ENCODE assay signal across 8 cellular contexts in genomic region chr11:122882189-122882808, GRCh38. TPM values are rescaled to one million over a fixed set of nuclear protein-coding genes. Genes with fewer than 3 reads are reported as not detected.
DNase-seq lines count a peak whose midpoint lies in the region; ATAC-seq and TF ChIP-seq lines count a peak whose summit lies in the region.

Gene JHY (plus strand): TSS chr11:122882759. CDS start chr11:122885850, 3,091 bp downstream.

- in situ Hi-C loops in KBM-7 (cut with MboI; ENCODE audit: low pct_unique_long_range_greater_than_20kb, low sequenced_read_pairs): no loop called here

- H3K4me1 Mint-ChIP-seq in naive thymus-derived CD8-positive, alpha-beta T cell: peaks cover 12 to 57% (median 24%) of the 10 kb centered on the region in 4 donors

- peak within 1 kb of the TSS; percentile 67 for H3K4me3 ChIP-seq in BJ (ENCODE audit: low read depth, low read length)

- DNase-seq in BJ (ENCODE audit: low read depth) (no peak), KBM-7 (peak; percentile 15), dedifferentiated amniotic fluid mesenchymal stem cell (ENCODE audit: extremely low spot score) (peak; percentile 23), GF-D8 (lab: John Stamatoyannopoulos, UW) (no peak), NCI-H510A treated with DMSO at 0.1 percent for 48 hours (lab: John Stamatoyannopoulos, UW) (no peak), H4 (ENCODE audit: low spot score) (no peak)
- peak in 1 of 10 donors; percentile 42 for DNase-seq in naive thymus-derived CD8-positive, alpha-beta T cell
- DNase-seq in stimulated activated CD4-positive, alpha-beta T cell treated with anti-CD3 and anti-CD28 coated beads, Interleukin-4, amount 100 ng/mL, for 24 hours: no peak

- peaks cover 2% of the 10 kb centered on the region; the same call in 1 of the 2 replicates for H3K27me3 ChIP-seq in BJ (ENCODE audit: control insufficient read depth, insufficient read depth, low read length)

- CTCF ChIA-PET in BJ (lab: Yijun Ruan, JAX): interaction anchor here (1.2 kb wide), 1 partner anchor 15 kb away, joined by 5 read pairs; no protein-coding TSS in a partner anchor

- H3K36me3 Mint-ChIP-seq in naive thymus-derived CD8-positive, alpha-beta T cell: peaks cover 0 to 5% (median 4%) of the 10 kb centered on the region in 3 donors

- POLR2A ChIA-PET in BJ (lab: Charles Lee): no interaction called here
- POLR2A ChIA-PET in naive thymus-derived CD8-positive, alpha-beta T cell (lab: Charles Lee): interaction anchor here (1.2 kb wide), 1 partner anchor 11 kb away, joined by 3 read pairs; no protein-coding TSS in a partner anchor

- ATAC-seq in naive thymus-derived CD8-positive, alpha-beta T cell: no peak

- peaks cover 0 to 3% (median 0%) of the 10 kb centered on the region in 5 donors for H3K27me3 Mint-ChIP-seq in naive thymus-derived CD8-positive, alpha-beta T cell

- H3K36me3 ChIP-seq in BJ (ENCODE audit: control insufficient read depth, insufficient read depth, low read length): no peaks in the 10 kb centered on the region; the same call in 1 of the 2 replicates

- peak within 1 kb of the TSS; percentile 81 to 91 (median 89) for H3K4me3 Mint-ChIP-seq in naive thymus-derived CD8-positive, alpha-beta T cell

- no peaks in the 10 kb centered on the region for H3K9me3 Mint-ChIP-seq in naive thymus-derived CD8-positive, alpha-beta T cell

- TF ChIP-seq CTCF in BJ (IDR thresholded peaks at IDR 0.05; ENCODE audit: insufficient read depth, low read depth, low read length): no peak

- H3K27ac Mint-ChIP-seq in naive thymus-derived CD8-positive, alpha-beta T cell: peak within 1 kb of the TSS; percentile 88 to 96 (median 92)

RNA-seq across cellular contexts. Expression of gene JHY, which starts in this region (rescaled TPM):
- 4.4 and 5.7 TPM in 2 replicates for polyA plus RNA-seq in BJ (2011; rRNA removed)
- 3.0 and 3.9 TPM in 2 replicates for polyA minus RNA-seq in BJ (2011; rRNA and poly(A)+ RNA removed)
- 1 to 10 TPM; 6.3 to 6.7 TPM for total RNA-seq in naive thymus-derived CD8-positive, alpha-beta T cell
- polyA plus RNA-seq in naive thymus-derived CD8-positive, alpha-beta T cell: 1 to 10 TPM; 2.4 to 3.4 (median 3.1) TPM
- 2.8 and 2.9 TPM in 2 replicates for total RNA-seq in H4 (2014; rRNA removed; shearing (Covaris generic))

Comparison
In these comparisons a context has a peak if more than half of its experiments do, and no peak if none do; other contexts are left out.
1. DNase-seq: peak in KBM-7 (single experiment) and dedifferentiated amniotic fluid mesenchymal stem cell (single experiment); none in BJ (single experiment), GF-D8 (single experiment), NCI-H510A treated with DMSO at 0.1 percent for 48 hours (single experiment), stimulated activated CD4-positive, alpha-beta T cell treated with anti-CD3 and anti-CD28 coated beads, Interleukin-4, amount 100 ng/mL, for 24 hours (single experiment) and H4 (single experiment).